1 cellular context compared by ENCODE assay signal in the genomic region with DNA sequence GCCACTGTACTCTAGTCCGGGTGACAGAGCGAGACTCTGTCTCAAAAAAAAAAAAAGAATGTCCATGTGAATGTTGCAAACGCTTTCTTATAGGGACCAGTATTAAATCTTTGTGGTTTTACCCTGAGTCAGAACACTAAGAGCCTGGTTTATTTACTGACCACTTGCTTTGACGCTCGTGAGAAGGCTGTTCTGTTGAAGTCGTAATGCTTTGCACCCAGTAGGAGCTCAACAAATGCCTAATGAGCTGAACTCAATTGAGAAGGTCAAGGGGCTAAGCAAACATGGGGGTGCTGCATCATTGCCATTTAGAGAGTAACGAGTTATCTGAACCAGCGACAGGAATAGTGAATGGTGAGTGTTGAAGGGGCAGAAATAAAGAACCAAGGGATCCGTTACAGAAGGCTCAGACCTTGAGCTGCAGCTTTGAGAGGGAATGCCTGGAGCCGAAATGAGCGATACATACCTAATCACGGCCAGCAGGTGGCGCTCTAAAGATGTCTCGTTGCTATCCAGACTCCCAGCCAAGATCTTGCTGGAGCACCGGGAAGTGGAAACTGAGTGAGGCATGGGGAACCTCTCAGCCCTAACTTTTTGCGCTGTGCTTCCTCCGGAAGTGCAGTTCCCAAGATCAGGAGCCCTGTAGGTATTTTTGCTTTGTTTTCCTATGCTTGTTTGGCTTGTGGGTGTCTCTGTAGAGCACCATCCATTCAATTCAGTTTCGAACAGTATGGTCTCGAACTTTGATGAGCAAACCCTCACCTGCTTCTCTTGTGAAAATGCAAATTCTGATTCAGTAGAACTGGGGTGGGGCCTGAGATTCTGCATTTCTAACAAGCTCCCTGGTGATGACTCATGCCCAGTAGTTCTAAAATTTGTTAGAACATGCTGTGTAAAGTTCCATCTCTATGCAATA.
TF ChIP-seq lines count a peak whose summit lies in the region.

No MANE protein-coding gene starts in this region.

TF ChIP-seq in HepG2, 621 proteins besides CTCF, POLR2A, EP300 and RAD21 (continues in another document):
- TF ChIP-seq ARNTL (CRISPR knock-in tag; IDR thresholded peaks at IDR 0.05) (no peak), ZNF234 (CRISPR knock-in tag; conservative IDR thresholded peaks at IDR 0.05) (no peak), ZNF549 (CRISPR knock-in tag; IDR thresholded peaks at IDR 0.05) (no peak), AHR (CRISPR knock-in tag; IDR thresholded peaks at IDR 0.05) (no peak), ZNF672 (CRISPR knock-in tag; IDR thresholded peaks at IDR 0.05) (no peak), RNF2 (conservative IDR thresholded peaks at IDR 0.05; ENCODE audit: low read depth) (no peak), MED8 (CRISPR knock-in tag; IDR thresholded peaks at IDR 0.05; ENCODE audit: insufficient replicate concordance) (no peak), ZNF34 (CRISPR knock-in tag; IDR thresholded peaks at IDR 0.05; ENCODE audit: borderline replicate concordance) (no peak), RFX1 (IDR thresholded peaks at IDR 0.05) (no peak), SOX6 (IDR thresholded peaks at IDR 0.05) (no peak), SOX6 (CRISPR knock-in tag; IDR thresholded peaks at IDR 0.05) (no peak), MBNL3 (CRISPR knock-in tag; conservative IDR thresholded peaks at IDR 0.05) (no peak), RCOR2 (CRISPR knock-in tag; IDR thresholded peaks at IDR 0.05) (no peak), ZNF354B (CRISPR knock-in tag; IDR thresholded peaks at IDR 0.05) (no peak), ERF (CRISPR knock-in tag; IDR thresholded peaks at IDR 0.05) (peak; percentile 44; the same call in 1 of the 2 replicates), TGIF2 (CRISPR knock-in tag; IDR thresholded peaks at IDR 0.05) (no peak; the same call in 1 of the 2 replicates), HOXA3 (CRISPR knock-in tag; IDR thresholded peaks at IDR 0.05) (no peak), SP5 (CRISPR knock-in tag; IDR thresholded peaks at IDR 0.05; ENCODE audit: borderline replicate concordance, low read depth) (no peak), FOSL1 (CRISPR knock-in tag; IDR thresholded peaks at IDR 0.05; ENCODE audit: borderline replicate concordance) (no peak), TOE1 (CRISPR knock-in tag; IDR thresholded peaks at IDR 0.05) (no peak), ARNT2 (CRISPR knock-in tag; IDR thresholded peaks at IDR 0.05; ENCODE audit: low read depth) (no peak), MAZ (IDR thresholded peaks at IDR 0.05; ENCODE audit: borderline replicate concordance, low read depth, low read length) (no peak), MAZ (CRISPR knock-in tag; IDR thresholded peaks at IDR 0.05; ENCODE audit: low read depth) (no peak), ZNF577 (CRISPR knock-in tag; IDR thresholded peaks at IDR 0.05; ENCODE audit: borderline replicate concordance, low read depth) (no peak), SRSF9 (IDR thresholded peaks at IDR 0.05; ENCODE audit: borderline replicate concordance, insufficient read depth, low read depth, low read length, poor library complexity, severe bottlenecking) (no peak), MEIS2 (CRISPR knock-in tag; IDR thresholded peaks at IDR 0.05) (no peak), ZNF563 (CRISPR knock-in tag; IDR thresholded peaks at IDR 0.05) (no peak), GABPA (IDR thresholded peaks at IDR 0.05; ENCODE audit: low read depth, low read length) (no peak), GABPA (CRISPR knock-in tag; IDR thresholded peaks at IDR 0.05; ENCODE audit: low read depth) (peak; percentile 30; the same call in 1 of the 2 replicates), PHB2 (IDR thresholded peaks at IDR 0.05; ENCODE audit: partially characterized antibody) (no peak), BORCS8-MEF2B (CRISPR knock-in tag; IDR thresholded peaks at IDR 0.05) (0 out of 2 replicates have a peak, but pooled peaks have one; percentile 28), ZNF232 (CRISPR knock-in tag; IDR thresholded peaks at IDR 0.05; ENCODE audit: borderline replicate concordance) (no peak), RAD51 (IDR thresholded peaks at IDR 0.05; ENCODE audit: borderline replicate concordance) (no peak), RXRB (CRISPR knock-in tag; IDR thresholded peaks at IDR 0.05; ENCODE audit: borderline replicate concordance) (peak; percentile 26; the same call in 1 of the 2 replicates), RFXAP (CRISPR knock-in tag; IDR thresholded peaks at IDR 0.05; ENCODE audit: borderline replicate concordance) (no peak), ZNF605 (CRISPR knock-in tag; IDR thresholded peaks at IDR 0.05) (peak; percentile 42; the same call in 1 of the 2 replicates)
- TF ChIP-seq, protein P1, sequence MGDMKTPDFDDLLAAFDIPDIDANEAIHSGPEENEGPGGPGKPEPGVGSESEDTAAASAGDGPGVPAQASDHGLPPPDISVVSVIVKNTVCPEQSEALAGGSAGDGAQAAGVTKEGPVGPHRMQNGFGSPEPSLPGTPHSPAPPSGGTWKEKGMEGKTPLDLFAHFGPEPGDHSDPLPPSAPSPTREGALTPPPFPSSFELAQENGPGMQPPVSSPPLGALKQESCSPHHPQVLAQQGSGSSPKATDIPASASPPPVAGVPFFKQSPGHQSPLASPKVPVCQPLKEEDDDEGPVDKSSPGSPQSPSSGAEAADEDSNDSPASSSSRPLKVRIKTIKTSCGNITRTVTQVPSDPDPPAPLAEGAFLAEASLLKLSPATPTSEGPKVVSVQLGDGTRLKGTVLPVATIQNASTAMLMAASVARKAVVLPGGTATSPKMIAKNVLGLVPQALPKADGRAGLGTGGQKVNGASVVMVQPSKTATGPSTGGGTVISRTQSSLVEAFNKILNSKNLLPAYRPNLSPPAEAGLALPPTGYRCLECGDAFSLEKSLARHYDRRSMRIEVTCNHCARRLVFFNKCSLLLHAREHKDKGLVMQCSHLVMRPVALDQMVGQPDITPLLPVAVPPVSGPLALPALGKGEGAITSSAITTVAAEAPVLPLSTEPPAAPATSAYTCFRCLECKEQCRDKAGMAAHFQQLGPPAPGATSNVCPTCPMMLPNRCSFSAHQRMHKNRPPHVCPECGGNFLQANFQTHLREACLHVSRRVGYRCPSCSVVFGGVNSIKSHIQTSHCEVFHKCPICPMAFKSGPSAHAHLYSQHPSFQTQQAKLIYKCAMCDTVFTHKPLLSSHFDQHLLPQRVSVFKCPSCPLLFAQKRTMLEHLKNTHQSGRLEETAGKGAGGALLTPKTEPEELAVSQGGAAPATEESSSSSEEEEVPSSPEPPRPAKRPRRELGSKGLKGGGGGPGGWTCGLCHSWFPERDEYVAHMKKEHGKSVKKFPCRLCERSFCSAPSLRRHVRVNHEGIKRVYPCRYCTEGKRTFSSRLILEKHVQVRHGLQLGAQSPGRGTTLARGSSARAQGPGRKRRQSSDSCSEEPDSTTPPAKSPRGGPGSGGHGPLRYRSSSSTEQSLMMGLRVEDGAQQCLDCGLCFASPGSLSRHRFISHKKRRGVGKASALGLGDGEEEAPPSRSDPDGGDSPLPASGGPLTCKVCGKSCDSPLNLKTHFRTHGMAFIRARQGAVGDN (CRISPR knock-in tag; IDR thresholded peaks at IDR 0.05), result no peak
- TF ChIP-seq, protein P2, sequence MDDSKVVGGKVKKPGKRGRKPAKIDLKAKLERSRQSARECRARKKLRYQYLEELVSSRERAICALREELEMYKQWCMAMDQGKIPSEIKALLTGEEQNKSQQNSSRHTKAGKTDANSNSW (CRISPR knock-in tag; IDR thresholded peaks at IDR 0.05; ENCODE audit: borderline replicate concordance), result no peak
- TF ChIP-seq, protein P3, sequence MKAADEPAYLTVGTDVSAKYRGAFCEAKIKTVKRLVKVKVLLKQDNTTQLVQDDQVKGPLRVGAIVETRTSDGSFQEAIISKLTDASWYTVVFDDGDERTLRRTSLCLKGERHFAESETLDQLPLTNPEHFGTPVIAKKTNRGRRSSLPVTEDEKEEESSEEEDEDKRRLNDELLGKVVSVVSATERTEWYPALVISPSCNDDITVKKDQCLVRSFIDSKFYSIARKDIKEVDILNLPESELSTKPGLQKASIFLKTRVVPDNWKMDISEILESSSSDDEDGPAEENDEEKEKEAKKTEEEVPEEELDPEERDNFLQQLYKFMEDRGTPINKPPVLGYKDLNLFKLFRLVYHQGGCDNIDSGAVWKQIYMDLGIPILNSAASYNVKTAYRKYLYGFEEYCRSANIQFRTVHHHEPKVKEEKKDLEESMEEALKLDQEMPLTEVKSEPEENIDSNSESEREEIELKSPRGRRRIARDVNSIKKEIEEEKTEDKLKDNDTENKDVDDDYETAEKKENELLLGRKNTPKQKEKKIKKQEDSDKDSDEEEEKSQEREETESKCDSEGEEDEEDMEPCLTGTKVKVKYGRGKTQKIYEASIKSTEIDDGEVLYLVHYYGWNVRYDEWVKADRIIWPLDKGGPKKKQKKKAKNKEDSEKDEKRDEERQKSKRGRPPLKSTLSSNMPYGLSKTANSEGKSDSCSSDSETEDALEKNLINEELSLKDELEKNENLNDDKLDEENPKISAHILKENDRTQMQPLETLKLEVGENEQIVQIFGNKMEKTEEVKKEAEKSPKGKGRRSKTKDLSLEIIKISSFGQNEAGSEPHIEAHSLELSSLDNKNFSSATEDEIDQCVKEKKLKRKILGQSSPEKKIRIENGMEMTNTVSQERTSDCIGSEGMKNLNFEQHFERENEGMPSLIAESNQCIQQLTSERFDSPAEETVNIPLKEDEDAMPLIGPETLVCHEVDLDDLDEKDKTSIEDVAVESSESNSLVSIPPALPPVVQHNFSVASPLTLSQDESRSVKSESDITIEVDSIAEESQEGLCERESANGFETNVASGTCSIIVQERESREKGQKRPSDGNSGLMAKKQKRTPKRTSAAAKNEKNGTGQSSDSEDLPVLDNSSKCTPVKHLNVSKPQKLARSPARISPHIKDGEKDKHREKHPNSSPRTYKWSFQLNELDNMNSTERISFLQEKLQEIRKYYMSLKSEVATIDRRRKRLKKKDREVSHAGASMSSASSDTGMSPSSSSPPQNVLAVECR (CRISPR knock-in tag; IDR thresholded peaks at IDR 0.05; ENCODE audit: borderline replicate concordance), result peak; percentile 37; the same call in 1 of the 2 replicates
- TF ChIP-seq, protein P4, sequence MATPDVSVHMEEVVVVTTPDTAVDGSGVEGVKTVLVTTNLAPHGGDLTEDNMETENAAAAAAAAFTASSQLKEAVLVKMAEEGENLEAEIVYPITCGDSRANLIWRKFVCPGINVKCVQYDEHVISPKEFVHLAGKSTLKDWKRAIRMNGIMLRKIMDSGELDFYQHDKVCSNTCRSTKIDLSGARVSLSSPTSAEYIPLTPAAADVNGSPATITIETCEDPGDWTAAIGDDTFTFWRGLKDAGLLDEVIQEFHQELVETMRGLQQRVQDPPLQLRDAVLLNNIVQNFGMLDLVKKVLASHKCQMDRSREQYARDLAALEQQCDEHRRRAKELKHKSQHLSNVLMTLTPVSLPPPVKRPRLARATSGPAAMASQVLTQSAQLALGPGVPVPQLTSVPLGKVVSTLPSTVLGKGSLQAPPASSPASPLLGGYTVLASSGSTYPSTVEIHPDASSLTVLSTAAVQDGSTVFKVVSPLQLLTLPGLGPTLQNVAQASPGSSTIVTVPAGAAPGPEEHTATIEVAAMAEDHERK (CRISPR knock-in tag; IDR thresholded peaks at IDR 0.05; ENCODE audit: low read depth), result no peak
- TF ChIP-seq, protein P5, sequence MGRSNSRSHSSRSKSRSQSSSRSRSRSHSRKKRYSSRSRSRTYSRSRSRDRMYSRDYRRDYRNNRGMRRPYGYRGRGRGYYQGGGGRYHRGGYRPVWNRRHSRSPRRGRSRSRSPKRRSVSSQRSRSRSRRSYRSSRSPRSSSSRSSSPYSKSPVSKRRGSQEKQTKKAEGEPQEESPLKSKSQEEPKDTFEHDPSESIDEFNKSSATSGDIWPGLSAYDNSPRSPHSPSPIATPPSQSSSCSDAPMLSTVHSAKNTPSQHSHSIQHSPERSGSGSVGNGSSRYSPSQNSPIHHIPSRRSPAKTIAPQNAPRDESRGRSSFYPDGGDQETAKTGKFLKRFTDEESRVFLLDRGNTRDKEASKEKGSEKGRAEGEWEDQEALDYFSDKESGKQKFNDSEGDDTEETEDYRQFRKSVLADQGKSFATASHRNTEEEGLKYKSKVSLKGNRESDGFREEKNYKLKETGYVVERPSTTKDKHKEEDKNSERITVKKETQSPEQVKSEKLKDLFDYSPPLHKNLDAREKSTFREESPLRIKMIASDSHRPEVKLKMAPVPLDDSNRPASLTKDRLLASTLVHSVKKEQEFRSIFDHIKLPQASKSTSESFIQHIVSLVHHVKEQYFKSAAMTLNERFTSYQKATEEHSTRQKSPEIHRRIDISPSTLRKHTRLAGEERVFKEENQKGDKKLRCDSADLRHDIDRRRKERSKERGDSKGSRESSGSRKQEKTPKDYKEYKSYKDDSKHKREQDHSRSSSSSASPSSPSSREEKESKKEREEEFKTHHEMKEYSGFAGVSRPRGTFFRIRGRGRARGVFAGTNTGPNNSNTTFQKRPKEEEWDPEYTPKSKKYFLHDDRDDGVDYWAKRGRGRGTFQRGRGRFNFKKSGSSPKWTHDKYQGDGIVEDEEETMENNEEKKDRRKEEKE (IDR thresholded peaks at IDR 0.05), result no peak
- TF ChIP-seq, protein P6, sequence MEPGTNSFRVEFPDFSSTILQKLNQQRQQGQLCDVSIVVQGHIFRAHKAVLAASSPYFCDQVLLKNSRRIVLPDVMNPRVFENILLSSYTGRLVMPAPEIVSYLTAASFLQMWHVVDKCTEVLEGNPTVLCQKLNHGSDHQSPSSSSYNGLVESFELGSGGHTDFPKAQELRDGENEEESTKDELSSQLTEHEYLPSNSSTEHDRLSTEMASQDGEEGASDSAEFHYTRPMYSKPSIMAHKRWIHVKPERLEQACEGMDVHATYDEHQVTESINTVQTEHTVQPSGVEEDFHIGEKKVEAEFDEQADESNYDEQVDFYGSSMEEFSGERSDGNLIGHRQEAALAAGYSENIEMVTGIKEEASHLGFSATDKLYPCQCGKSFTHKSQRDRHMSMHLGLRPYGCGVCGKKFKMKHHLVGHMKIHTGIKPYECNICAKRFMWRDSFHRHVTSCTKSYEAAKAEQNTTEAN (CRISPR knock-in tag; conservative IDR thresholded peaks at IDR 0.05), result no peak
- TF ChIP-seq, protein P7, sequence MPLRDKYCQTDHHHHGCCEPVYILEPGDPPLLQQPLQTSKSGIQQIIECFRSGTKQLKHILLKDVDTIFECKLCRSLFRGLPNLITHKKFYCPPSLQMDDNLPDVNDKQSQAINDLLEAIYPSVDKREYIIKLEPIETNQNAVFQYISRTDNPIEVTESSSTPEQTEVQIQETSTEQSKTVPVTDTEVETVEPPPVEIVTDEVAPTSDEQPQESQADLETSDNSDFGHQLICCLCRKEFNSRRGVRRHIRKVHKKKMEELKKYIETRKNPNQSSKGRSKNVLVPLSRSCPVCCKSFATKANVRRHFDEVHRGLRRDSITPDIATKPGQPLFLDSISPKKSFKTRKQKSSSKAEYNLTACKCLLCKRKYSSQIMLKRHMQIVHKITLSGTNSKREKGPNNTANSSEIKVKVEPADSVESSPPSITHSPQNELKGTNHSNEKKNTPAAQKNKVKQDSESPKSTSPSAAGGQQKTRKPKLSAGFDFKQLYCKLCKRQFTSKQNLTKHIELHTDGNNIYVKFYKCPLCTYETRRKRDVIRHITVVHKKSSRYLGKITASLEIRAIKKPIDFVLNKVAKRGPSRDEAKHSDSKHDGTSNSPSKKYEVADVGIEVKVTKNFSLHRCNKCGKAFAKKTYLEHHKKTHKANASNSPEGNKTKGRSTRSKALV (CRISPR knock-in tag; IDR thresholded peaks at IDR 0.05), result no peak
- TF ChIP-seq, protein P8, sequence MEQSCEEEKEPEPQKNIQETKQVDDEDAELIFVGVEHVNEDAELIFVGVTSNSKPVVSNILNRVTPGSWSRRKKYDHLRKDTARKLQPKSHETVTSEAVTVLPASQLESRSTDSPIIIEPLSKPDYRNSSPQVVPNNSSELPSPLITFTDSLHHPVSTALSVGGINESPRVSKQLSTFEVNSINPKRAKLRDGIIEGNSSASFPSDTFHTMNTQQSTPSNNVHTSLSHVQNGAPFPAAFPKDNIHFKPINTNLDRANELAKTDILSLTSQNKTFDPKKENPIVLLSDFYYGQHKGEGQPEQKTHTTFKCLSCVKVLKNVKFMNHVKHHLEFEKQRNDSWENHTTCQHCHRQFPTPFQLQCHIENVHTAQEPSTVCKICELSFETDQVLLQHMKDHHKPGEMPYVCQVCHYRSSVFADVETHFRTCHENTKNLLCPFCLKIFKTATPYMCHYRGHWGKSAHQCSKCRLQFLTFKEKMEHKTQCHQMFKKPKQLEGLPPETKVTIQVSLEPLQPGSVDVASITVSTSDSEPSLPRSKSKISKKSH (CRISPR knock-in tag; IDR thresholded peaks at IDR 0.05; ENCODE audit: borderline replicate concordance), result no peak
